8 cellular contexts compared by ENCODE assay signal in genomic region chr5:75656311-75657003, GRCh38. TPM values are rescaled to one million over a fixed set of nuclear protein-coding genes. Genes with fewer than 3 reads are reported as not detected.
DNase-seq lines count a peak whose midpoint lies in the region; ATAC-seq and TF ChIP-seq lines count a peak whose summit lies in the region.

No MANE protein-coding gene starts in this region.

- DNase-seq in AG04450 (ENCODE audit: low read depth, low spot score): no peak
- DNase-seq in NCI-H2227 treated with DMSO at 0.1 percent for 48 hours (lab: John Stamatoyannopoulos, UW): peak; percentile 42
- peak; percentile 27 for DNase-seq in epithelial cell of prostate (ENCODE audit: low read depth, low spot score)
- no peak for DNase-seq in naive B cell
- no peak for DNase-seq in stimulated activated effector memory CD8-positive, alpha-beta T cell treated with anti-CD3 and anti-CD28 coated beads, Interleukin-12 subunit alpha, Interleukin-12 subunit beta, amount 100 ng/mL, for 72 hours (ENCODE audit: low spot score in 2 of 2)
- no peak for DNase-seq in activated effector memory CD4-positive, alpha-beta T cell treated with Interleukin-2 at 50 U/mL for 16 hours
- DNase-seq in DMS53 treated with DMSO at 0.1 percent for 48 hours (lab: John Stamatoyannopoulos, UW; ENCODE audit: unreplicated experiment): no peak

- no peaks in the 10 kb centered on the region for H3K9me3 ChIP-seq in AG04450 (ENCODE audit: control insufficient read depth, insufficient read depth, low read length)

- no peaks in the 10 kb centered on the region for H3K27me3 ChIP-seq in AG04450 (ENCODE audit: control insufficient read depth, insufficient read depth, low read length)

- peak overlapping the region; percentile 63 for H3K4me3 ChIP-seq in AG04450 (ENCODE audit: low read depth, low read length)

- H3K4me1 Mint-ChIP-seq in naive B cell: peaks cover 0 to 3% (median 0%) of the 10 kb centered on the region in 3 donors
- H3K4me1 Mint-ChIP-seq in stimulated activated effector memory CD8-positive, alpha-beta T cell treated with anti-CD3 and anti-CD28 coated beads, Interleukin-12 subunit alpha, Interleukin-12 subunit beta, amount 100 ng/mL, for 72 hours: no peaks in the 10 kb centered on the region

- H3K4me3 Mint-ChIP-seq in naive B cell: peak overlapping the region in 7 of 8 donors; percentile 30 to 65 (median 44)
- no peak overlapping the region for H3K4me3 Mint-ChIP-seq in stimulated activated effector memory CD8-positive, alpha-beta T cell treated with anti-CD3 and anti-CD28 coated beads, Interleukin-12 subunit alpha, Interleukin-12 subunit beta, amount 100 ng/mL, for 72 hours

- no peaks in the 10 kb centered on the region for H3K36me3 Mint-ChIP-seq in naive B cell
- H3K36me3 Mint-ChIP-seq in stimulated activated effector memory CD8-positive, alpha-beta T cell treated with anti-CD3 and anti-CD28 coated beads, Interleukin-12 subunit alpha, Interleukin-12 subunit beta, amount 100 ng/mL, for 72 hours: no peaks in the 10 kb centered on the region

- peaks cover 0 to 16% (median 6%) of the 10 kb centered on the region in 3 donors for H3K27me3 Mint-ChIP-seq in naive B cell

- TF ChIP-seq CTCF in AG04450 (IDR thresholded peaks at IDR 0.05; ENCODE audit: low read depth, low read length): no peak

- no peak overlapping the region for H3K27ac ChIP-seq in AG04450 (ENCODE audit: low read depth, low read length)
- peak overlapping the region; percentile 77 for H3K27ac ChIP-seq in epithelial cell of prostate

- CTCF ChIA-PET in AG04450 (lab: Charles Lee): interaction anchor here (0.6 to 3.0 kb wide), 3 partner anchors 25 to 420 kb away, joined by 3 to 21 read pairs (median 4); no protein-coding TSS in a partner anchor

- H3K9me3 Mint-ChIP-seq in naive B cell: no peaks in the 10 kb centered on the region
- H3K9me3 Mint-ChIP-seq in stimulated activated effector memory CD8-positive, alpha-beta T cell treated with anti-CD3 and anti-CD28 coated beads, Interleukin-12 subunit alpha, Interleukin-12 subunit beta, amount 100 ng/mL, for 72 hours: no peaks in the 10 kb centered on the region

- H3K27ac Mint-ChIP-seq in naive B cell: peak overlapping the region in 1 of 6 donors; percentile 21
- H3K27ac Mint-ChIP-seq in stimulated activated effector memory CD8-positive, alpha-beta T cell treated with anti-CD3 and anti-CD28 coated beads, Interleukin-12 subunit alpha, Interleukin-12 subunit beta, amount 100 ng/mL, for 72 hours: no peak overlapping the region

- ATAC-seq in naive B cell (ENCODE audit: low read depth in 2 of 2) (no peak), HG03469 (IDR thresholded peaks at IDR 0.05; ENCODE audit: unreplicated experiment) (no peak)
- ATAC-seq in stimulated activated effector memory CD8-positive, alpha-beta T cell treated with anti-CD3 and anti-CD28 coated beads, Interleukin-12 subunit alpha, Interleukin-12 subunit beta, amount 100 ng/mL, for 72 hours: no peak

- POLR2A ChIA-PET in AG04450 (lab: Yijun Ruan, JAX): no interaction called here

RNA-seq across cellular contexts. Expression of gene ANKDD1B, which starts 45.2 kb away (rescaled TPM):
- 0.04 and 0.06 TPM in 2 replicates for polyA plus RNA-seq in AG04450 (2011; rRNA removed)
- 0.83 TPM in 1 of 2 replicates, not detected in the other for polyA minus RNA-seq in AG04450 (2011; rRNA and poly(A)+ RNA removed)
- polyA plus RNA-seq in naive B cell (ENCODE audit: low read depth in 6 of 6): under 1 TPM in 1 of 6 donors, not detected in 5; 0.19 TPM

Comparison
In these comparisons a context has a peak if more than half of its experiments do, and no peak if none do; other contexts are left out.
1. DNase-seq: peak in NCI-H2227 treated with DMSO at 0.1 percent for 48 hours (single experiment) and epithelial cell of prostate (single experiment); none in AG04450 (single experiment), naive B cell (single experiment), stimulated activated effector memory CD8-positive, alpha-beta T cell treated with anti-CD3 and anti-CD28 coated beads, Interleukin-12 subunit alpha, Interleukin-12 subunit beta, amount 100 ng/mL, for 72 hours (0 of 2), activated effector memory CD4-positive, alpha-beta T cell treated with Interleukin-2 at 50 U/mL for 16 hours (single experiment) and DMS53 treated with DMSO at 0.1 percent for 48 hours (single experiment).